In the genomic region with DNA sequence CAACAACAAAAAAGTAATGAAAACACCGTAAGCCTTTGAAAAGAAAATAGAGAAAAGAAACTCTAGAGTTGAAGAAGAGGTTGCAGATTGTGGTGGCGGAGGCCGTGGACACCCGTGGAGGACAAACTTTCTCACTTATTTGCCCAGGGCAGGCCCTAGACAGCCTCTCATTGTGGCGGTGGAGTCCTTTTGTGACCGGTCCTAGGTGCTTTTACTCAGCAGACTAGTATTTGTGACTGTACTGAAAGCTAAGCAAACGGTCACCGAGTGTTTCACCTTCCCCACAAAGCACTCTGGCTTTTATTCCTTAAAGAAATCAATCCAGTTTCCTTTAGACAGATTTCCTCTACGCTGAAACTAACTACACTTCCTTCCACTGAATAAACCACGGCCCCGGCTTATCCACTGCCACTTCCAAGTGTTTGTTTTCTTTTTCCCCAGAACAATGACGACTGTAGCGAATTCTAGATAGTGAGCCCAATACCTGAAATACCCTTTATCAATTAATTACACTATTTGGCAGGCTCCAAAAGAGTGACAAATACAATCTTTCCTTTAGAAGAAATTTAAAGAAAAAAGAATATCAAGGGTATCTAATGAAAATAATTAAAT, we compare ENCODE assay signal across 1 cellular context.
TF ChIP-seq lines count a peak whose summit lies in the region.

No MANE protein-coding gene starts in this region.

TF ChIP-seq in HepG2, 621 proteins besides CTCF, POLR2A, EP300 and RAD21 (continued from another document):
- TF ChIP-seq, protein P1, sequence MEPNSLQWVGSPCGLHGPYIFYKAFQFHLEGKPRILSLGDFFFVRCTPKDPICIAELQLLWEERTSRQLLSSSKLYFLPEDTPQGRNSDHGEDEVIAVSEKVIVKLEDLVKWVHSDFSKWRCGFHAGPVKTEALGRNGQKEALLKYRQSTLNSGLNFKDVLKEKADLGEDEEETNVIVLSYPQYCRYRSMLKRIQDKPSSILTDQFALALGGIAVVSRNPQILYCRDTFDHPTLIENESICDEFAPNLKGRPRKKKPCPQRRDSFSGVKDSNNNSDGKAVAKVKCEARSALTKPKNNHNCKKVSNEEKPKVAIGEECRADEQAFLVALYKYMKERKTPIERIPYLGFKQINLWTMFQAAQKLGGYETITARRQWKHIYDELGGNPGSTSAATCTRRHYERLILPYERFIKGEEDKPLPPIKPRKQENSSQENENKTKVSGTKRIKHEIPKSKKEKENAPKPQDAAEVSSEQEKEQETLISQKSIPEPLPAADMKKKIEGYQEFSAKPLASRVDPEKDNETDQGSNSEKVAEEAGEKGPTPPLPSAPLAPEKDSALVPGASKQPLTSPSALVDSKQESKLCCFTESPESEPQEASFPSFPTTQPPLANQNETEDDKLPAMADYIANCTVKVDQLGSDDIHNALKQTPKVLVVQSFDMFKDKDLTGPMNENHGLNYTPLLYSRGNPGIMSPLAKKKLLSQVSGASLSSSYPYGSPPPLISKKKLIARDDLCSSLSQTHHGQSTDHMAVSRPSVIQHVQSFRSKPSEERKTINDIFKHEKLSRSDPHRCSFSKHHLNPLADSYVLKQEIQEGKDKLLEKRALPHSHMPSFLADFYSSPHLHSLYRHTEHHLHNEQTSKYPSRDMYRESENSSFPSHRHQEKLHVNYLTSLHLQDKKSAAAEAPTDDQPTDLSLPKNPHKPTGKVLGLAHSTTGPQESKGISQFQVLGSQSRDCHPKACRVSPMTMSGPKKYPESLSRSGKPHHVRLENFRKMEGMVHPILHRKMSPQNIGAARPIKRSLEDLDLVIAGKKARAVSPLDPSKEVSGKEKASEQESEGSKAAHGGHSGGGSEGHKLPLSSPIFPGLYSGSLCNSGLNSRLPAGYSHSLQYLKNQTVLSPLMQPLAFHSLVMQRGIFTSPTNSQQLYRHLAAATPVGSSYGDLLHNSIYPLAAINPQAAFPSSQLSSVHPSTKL (CRISPR knock-in tag; IDR thresholded peaks at IDR 0.05) = no peak
